1 cellular context compared by ENCODE assay signal in the genomic region with DNA sequence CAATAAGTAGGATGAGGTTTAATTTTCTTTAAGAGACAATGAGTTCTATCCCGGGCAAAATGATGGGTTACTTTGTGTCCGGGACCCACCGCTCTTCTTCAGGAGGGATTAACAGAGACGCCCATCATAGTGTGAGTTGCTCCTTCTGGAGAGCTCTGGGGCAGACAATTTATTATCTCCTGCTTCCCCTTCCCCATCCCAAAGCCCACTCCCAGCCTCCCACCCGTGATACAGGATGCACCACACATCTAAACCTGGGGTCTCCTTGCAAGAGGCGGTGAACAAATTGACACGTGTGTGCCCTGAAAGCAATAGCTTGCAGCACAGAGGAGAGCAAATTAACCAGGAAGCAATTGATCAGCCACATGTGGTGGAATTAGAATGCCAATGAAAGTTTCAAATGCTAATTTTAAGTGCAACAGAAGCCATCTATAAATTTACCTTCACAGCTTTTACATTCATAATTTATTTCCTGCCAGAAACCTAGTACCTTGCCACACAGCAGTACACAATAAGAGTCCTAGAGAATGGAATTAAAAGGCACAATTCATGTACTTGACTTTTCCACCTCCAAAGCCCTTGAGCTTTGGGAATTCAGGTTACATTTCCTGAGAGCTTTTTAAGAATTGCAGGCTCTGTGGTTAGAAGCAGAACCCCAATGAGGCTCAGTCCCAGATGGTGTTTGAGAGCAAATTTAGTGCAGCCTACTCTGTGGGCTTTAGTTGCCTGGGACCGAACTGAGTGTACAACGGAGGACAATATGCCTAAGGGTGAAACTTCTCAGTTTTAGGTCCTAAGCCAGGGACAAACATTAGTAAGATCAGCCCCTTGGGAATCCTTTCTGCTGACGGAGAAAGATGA.
TF ChIP-seq lines count a peak whose summit lies in the region.

No MANE protein-coding gene starts in this region.

TF ChIP-seq in GM23338, 12 proteins besides CTCF, POLR2A, EP300 and RAD21 (continued from another document):
- TF ChIP-seq, protein P1, sequence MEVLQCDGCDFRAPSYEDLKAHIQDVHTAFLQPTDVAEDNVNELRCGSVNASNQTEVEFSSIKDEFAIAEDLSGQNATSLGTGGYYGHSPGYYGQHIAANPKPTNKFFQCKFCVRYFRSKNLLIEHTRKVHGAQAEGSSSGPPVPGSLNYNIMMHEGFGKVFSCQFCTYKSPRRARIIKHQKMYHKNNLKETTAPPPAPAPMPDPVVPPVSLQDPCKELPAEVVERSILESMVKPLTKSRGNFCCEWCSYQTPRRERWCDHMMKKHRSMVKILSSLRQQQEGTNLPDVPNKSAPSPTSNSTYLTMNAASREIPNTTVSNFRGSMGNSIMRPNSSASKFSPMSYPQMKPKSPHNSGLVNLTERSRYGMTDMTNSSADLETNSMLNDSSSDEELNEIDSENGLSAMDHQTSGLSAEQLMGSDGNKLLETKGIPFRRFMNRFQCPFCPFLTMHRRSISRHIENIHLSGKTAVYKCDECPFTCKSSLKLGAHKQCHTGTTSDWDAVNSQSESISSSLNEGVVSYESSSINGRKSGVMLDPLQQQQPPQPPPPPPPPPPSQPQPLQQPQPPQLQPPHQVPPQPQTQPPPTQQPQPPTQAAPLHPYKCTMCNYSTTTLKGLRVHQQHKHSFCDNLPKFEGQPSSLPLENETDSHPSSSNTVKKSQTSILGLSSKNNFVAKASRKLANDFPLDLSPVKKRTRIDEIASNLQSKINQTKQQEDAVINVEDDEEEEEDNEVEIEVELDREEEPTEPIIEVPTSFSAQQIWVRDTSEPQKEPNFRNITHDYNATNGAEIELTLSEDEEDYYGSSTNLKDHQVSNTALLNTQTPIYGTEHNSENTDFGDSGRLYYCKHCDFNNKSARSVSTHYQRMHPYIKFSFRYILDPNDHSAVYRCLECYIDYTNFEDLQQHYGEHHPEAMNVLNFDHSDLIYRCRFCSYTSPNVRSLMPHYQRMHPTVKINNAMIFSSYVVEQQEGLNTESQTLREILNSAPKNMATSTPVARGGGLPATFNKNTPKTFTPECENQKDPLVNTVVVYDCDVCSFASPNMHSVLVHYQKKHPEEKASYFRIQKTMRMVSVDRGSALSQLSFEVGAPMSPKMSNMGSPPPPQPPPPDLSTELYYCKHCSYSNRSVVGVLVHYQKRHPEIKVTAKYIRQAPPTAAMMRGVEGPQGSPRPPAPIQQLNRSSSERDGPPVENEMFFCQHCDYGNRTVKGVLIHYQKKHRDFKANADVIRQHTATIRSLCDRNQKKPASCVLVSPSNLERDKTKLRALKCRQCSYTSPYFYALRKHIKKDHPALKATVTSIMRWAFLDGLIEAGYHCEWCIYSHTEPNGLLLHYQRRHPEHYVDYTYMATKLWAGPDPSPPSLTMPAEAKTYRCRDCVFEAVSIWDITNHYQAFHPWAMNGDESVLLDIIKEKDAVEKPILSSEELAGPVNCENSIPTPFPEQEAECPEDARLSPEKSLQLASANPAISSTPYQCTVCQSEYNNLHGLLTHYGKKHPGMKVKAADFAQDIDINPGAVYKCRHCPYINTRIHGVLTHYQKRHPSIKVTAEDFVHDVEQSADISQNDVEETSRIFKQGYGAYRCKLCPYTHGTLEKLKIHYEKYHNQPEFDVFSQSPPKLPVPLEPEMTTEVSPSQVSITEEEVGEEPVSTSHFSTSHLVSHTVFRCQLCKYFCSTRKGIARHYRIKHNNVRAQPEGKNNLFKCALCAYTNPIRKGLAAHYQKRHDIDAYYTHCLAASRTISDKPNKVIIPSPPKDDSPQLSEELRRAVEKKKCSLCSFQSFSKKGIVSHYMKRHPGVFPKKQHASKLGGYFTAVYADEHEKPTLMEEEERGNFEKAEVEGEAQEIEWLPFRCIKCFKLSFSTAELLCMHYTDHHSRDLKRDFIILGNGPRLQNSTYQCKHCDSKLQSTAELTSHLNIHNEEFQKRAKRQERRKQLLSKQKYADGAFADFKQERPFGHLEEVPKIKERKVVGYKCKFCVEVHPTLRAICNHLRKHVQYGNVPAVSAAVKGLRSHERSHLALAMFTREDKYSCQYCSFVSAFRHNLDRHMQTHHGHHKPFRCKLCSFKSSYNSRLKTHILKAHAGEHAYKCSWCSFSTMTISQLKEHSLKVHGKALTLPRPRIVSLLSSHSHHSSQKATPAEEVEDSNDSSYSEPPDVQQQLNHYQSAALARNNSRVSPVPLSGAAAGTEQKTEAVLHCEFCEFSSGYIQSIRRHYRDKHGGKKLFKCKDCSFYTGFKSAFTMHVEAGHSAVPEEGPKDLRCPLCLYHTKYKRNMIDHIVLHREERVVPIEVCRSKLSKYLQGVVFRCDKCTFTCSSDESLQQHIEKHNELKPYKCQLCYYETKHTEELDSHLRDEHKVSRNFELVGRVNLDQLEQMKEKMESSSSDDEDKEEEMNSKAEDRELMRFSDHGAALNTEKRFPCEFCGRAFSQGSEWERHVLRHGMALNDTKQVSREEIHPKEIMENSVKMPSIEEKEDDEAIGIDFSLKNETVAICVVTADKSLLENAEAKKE (CRISPR knock-in tag; IDR thresholded peaks at IDR 0.05) = no peak
- TF ChIP-seq, protein P2, sequence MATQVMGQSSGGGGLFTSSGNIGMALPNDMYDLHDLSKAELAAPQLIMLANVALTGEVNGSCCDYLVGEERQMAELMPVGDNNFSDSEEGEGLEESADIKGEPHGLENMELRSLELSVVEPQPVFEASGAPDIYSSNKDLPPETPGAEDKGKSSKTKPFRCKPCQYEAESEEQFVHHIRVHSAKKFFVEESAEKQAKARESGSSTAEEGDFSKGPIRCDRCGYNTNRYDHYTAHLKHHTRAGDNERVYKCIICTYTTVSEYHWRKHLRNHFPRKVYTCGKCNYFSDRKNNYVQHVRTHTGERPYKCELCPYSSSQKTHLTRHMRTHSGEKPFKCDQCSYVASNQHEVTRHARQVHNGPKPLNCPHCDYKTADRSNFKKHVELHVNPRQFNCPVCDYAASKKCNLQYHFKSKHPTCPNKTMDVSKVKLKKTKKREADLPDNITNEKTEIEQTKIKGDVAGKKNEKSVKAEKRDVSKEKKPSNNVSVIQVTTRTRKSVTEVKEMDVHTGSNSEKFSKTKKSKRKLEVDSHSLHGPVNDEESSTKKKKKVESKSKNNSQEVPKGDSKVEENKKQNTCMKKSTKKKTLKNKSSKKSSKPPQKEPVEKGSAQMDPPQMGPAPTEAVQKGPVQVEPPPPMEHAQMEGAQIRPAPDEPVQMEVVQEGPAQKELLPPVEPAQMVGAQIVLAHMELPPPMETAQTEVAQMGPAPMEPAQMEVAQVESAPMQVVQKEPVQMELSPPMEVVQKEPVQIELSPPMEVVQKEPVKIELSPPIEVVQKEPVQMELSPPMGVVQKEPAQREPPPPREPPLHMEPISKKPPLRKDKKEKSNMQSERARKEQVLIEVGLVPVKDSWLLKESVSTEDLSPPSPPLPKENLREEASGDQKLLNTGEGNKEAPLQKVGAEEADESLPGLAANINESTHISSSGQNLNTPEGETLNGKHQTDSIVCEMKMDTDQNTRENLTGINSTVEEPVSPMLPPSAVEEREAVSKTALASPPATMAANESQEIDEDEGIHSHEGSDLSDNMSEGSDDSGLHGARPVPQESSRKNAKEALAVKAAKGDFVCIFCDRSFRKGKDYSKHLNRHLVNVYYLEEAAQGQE (IDR thresholded peaks at IDR 0.05; ENCODE audit: unreplicated experiment) = no peak
- TF ChIP-seq NANOG (IDR thresholded peaks at IDR 0.05; ENCODE audit: borderline replicate concordance) = no peak
